Comparison of ENCODE assay signal across 28 cellular contexts in genomic region chr5:19229210-19229835, GRCh38.
"Had no signal": no experiment of that assay in that cellular context is flagged by ENCODE, and none has a peak within 500 bp of the region (broad histone marks: within the 10 kb centered on the region; RNA-seq: fewer than 3 reads in every experiment).

No MANE protein-coding gene starts in this region.

- H3K79me2 ChIP-seq: hepatocyte, parathyroid adenoma had no signal

- H3K36me3 ChIP-seq: esophagus muscularis mucosa, gastroesophageal sphincter, heart left ventricle, left lung, neutrophil, suprapubic skin, transverse colon, upper lobe of right lung, uterus had no signal

- H3K9ac ChIP-seq: parathyroid adenoma had no signal

- H3K27me3 ChIP-seq: esophagus muscularis mucosa, foreskin keratinocyte, gastroesophageal sphincter, heart left ventricle, hepatocyte, left lung, neutrophil, suprapubic skin, transverse colon, upper lobe of right lung, uterus had no signal

- DNase-seq: dermis blood vessel endothelial cell; effector memory CD4-positive, alpha-beta T cell; foreskin keratinocyte; heart left ventricle; left cardiac atrium; left lung; mesenchymal stem cell; mucosa of descending colon; naive B cell; stimulated activated CD4-positive, alpha-beta T cell treated with anti-CD3 and anti-CD28 coated beads, Interleukin-12 subunit alpha, Interleukin-12 subunit beta, amount 100 ng/mL, for 4 hours; stimulated activated CD4-positive, alpha-beta T cell treated with anti-CD3 and anti-CD28 coated beads, Interleukin-1b, Interleukin-23, amount 100 ng/mL, for 48 hours; stimulated activated CD4-positive, alpha-beta T cell treated with anti-CD3 and anti-CD28 coated beads, Interleukin-4, amount 100 ng/mL, for 1 hour; stimulated activated CD8-positive, alpha-beta memory T cell treated with anti-CD3 and anti-CD28 coated beads, Interleukin-4, amount 100 ng/mL, for 48 hours; stimulated activated naive CD4-positive, alpha-beta T cell; stimulated activated naive CD8-positive, alpha-beta T cell treated with anti-CD3 and anti-CD28 coated beads, Interleukin-15, amount 100 ng/mL, for 72 hours; transverse colon; upper lobe of right lung; uterus had no signal

- H3K4me1 ChIP-seq: esophagus muscularis mucosa, foreskin keratinocyte, gastroesophageal sphincter, heart left ventricle, left lung, parathyroid adenoma, suprapubic skin, transverse colon, upper lobe of right lung, uterus had no signal

- FAIRE-seq: endothelial cell of umbilical vein had no signal

- H2AFZ ChIP-seq: hepatocyte, parathyroid adenoma had no signal

- H3K4me2 ChIP-seq: hepatocyte, smooth muscle cell had no signal

- ATAC-seq: foreskin keratinocyte; gastroesophageal sphincter; heart left ventricle; left cardiac atrium; left lung; mucosa of descending colon; natural killer cell treated with Interleukin-12 subunit alpha and Interleukin-12 subunit beta and Interleukin-15 and Interleukin-18, amount 100 ng/mL, for 72 hours; sciatic nerve; stimulated activated naive CD8-positive, alpha-beta T cell treated with anti-CD3 and anti-CD28 coated beads, Interleukin-15, amount 100 ng/mL, for 72 hours; upper lobe of right lung had no signal

- H3K4me3 ChIP-seq: esophagus muscularis mucosa, gastroesophageal sphincter, heart left ventricle, hepatocyte, left lung, mucosa of descending colon, smooth muscle cell, suprapubic skin, transverse colon, upper lobe of right lung, uterus had no signal

- H3K27ac ChIP-seq: esophagus muscularis mucosa, foreskin keratinocyte, gastroesophageal sphincter, heart left ventricle, hepatocyte, left lung, neutrophil, parathyroid adenoma, suprapubic skin, transverse colon, upper lobe of right lung, uterus had no signal

- H3K9me3 ChIP-seq: esophagus muscularis mucosa, gastroesophageal sphincter, heart left ventricle, left lung, mucosa of descending colon, neutrophil, suprapubic skin, transverse colon, upper lobe of right lung, uterus had no signal
